9 cellular contexts compared by ENCODE assay signal in genomic region chr11:844693-845644, GRCh38. TPM values are rescaled to one million over a fixed set of nuclear protein-coding genes. Genes with fewer than 3 reads are reported as not detected.
A peak's percentile ranks its signal among the peaks of the same experiment; 100 is the strongest.
DNase-seq lines count a peak whose midpoint lies in the region; ATAC-seq, FAIRE-seq and TF ChIP-seq lines count a peak whose summit lies in the region.
"Had no signal": no experiment of that assay in that cellular context is flagged by ENCODE, and none has a peak within 500 bp of the region (broad histone marks: within the 10 kb centered on the region; RNA-seq: fewer than 3 reads in every experiment).

No MANE protein-coding gene starts in this region.

- WGBS in heart left ventricle, 4 donors = 18 to 31% (median 22%) methylated on average over 12 to 31 of the region's 31 CpGs

- H3K27ac Mint-ChIP-seq in progenitor cell of endocrine pancreas = no peak overlapping the region
- H3K27ac Mint-ChIP-seq: memory B cell had no signal

- H3K36me3 ChIP-seq in adipocyte (ENCODE audit: control insufficient read depth, insufficient read depth, low read length, severe bottlenecking) = peaks cover 11% of the 10 kb centered on the region
- peaks cover 0 to 14% (median 7%) of the 10 kb centered on the region in 9 donors for H3K36me3 ChIP-seq in heart left ventricle

- H3K9me3 Mint-ChIP-seq in progenitor cell of endocrine pancreas (ENCODE audit: low read depth) = no peaks in the 10 kb centered on the region
- H3K9me3 Mint-ChIP-seq: memory B cell had no signal

- ATAC-seq in heart left ventricle (peak; percentile 22 to 76 (median 47)), GM21576 (IDR thresholded peaks at IDR 0.05; ENCODE audit: unreplicated experiment) (no peak)

- peak; percentile 96 for FAIRE-seq in HTR-8/SVneo (lab: Jason Lieb, UNC)
- FAIRE-seq in GM12891 (lab: Jason Lieb, UNC) = no peak

- H3K4me1 Mint-ChIP-seq in progenitor cell of endocrine pancreas (ENCODE audit: low read depth) = peaks cover 15% of the 10 kb centered on the region

- no peaks in the 10 kb centered on the region for H3K36me3 Mint-ChIP-seq in progenitor cell of endocrine pancreas (ENCODE audit: insufficient read depth)
- H3K36me3 Mint-ChIP-seq: memory B cell had no signal

- H3K9ac ChIP-seq in adipocyte (ENCODE audit: low read length) = peak overlapping the region; percentile 90

- intact Hi-C loops in heart left ventricle (cut with DNase I) = loop anchor here in 3 of 10 donors (5.0 kb wide), 2 partner anchors 38 to 207 kb away; partner anchors contain the start of genes PIDD1 (in 1 of the 3) and RPLP2 (in 1 of the 3)

- H3K9me3 ChIP-seq in adipocyte (ENCODE audit: control insufficient read depth, low read length) = no peaks in the 10 kb centered on the region
- H3K9me3 ChIP-seq in heart left ventricle = no peaks in the 10 kb centered on the region

- peaks cover 3% of the 10 kb centered on the region for H3K27me3 Mint-ChIP-seq in progenitor cell of endocrine pancreas

- H3K27me3 ChIP-seq in adipocyte (replicated peaks; ENCODE audit: control insufficient read depth, insufficient read depth, low read length) (no peaks in the 10 kb centered on the region), heart left ventricle (peaks cover 0 to 14% (median 0%) of the 10 kb centered on the region in 9 donors)

- DNase-seq in AG08396 (ENCODE audit: low spot score) (peak; percentile 90), HTR-8/SVneo (ENCODE audit: insufficient read length, low spot score) (peak; percentile 92), adipocyte (ENCODE audit: low read depth) (peak; percentile 92), heart left ventricle (peak; percentile 92 to 97 (median 95)), progenitor cell of endocrine pancreas (ENCODE audit: low spot score, unreplicated experiment) (no peak), GM12891 (ENCODE audit: insufficient read length, low spot score) (no peak), NCI-H526 (lab: John Stamatoyannopoulos, UW) (no peak)

- TF ChIP-seq POLR2A in heart left ventricle (IDR thresholded peaks at IDR 0.05) (peak in 1 of 2 donors; percentile 28), GM12891 (IDR thresholded peaks at IDR 0.05; ENCODE audit: low read depth, low read length) (no peak)

- H3K4me3 Mint-ChIP-seq in progenitor cell of endocrine pancreas (ENCODE audit: low read depth) = peak overlapping the region; percentile 35
- H3K4me3 Mint-ChIP-seq: memory B cell had no signal

- H3K4me3 ChIP-seq in adipocyte (ENCODE audit: low read length) (peak overlapping the region; percentile 98), heart left ventricle (peak overlapping the region; percentile 78 to 100 (median 93))

- H3K4me1 ChIP-seq in adipocyte (ENCODE audit: control insufficient read depth, insufficient read depth, low read length) (peaks cover 52% of the 10 kb centered on the region), heart left ventricle (peaks cover 7 to 75% (median 58%) of the 10 kb centered on the region in 12 donors)

- TF ChIP-seq CTCF in heart left ventricle (IDR thresholded peaks at IDR 0.05) (peak in 4 of 12 donors; percentile 13 to 40 (median 32)), progenitor cell of endocrine pancreas (IDR thresholded peaks at IDR 0.05; ENCODE audit: unreplicated experiment) (peak; percentile 25)

- H3K27ac ChIP-seq in heart left ventricle = peak overlapping the region; percentile 86 to 99 (median 96)

TF ChIP-seq in GM12891, 5 proteins besides CTCF, POLR2A, EP300 and RAD21:
- TF ChIP-seq POLR2AphosphoS5 (IDR thresholded peaks at IDR 0.05; ENCODE audit: low read depth, low read length) = no peak
- TF ChIP-seq SPI1 (IDR thresholded peaks at IDR 0.05; ENCODE audit: low read depth, low read length) = no peak
- no peak for TF ChIP-seq POU2F2 (IDR thresholded peaks at IDR 0.05; ENCODE audit: low read depth, low read length)
- TF ChIP-seq TAF1 (IDR thresholded peaks at IDR 0.05; ENCODE audit: low read depth, low read length) = no peak
- no peak for TF ChIP-seq PAX5 (IDR thresholded peaks at IDR 0.05; ENCODE audit: insufficient read depth, low read length, severe bottlenecking)

RNA-seq across cellular contexts. Expression of gene TSPAN4, which starts 2.3 kb away (rescaled TPM):
- total RNA-seq in heart left ventricle = 10 to 100 TPM; 22.7 to 93.0 (median 31.3) TPM
- polyA plus RNA-seq in heart left ventricle = 10 to 100 TPM; 31.2 to 52.5 TPM
- 24.9 and 27.7 TPM in 2 replicates for total RNA-seq in progenitor cell of endocrine pancreas
- 5.6 TPM for polyA plus RNA-seq in GM12891 (2012; ENCODE audit: low read depth, missing spikeins)

RNA-seq across cellular contexts. Expression of gene POLR2L, which starts 2.6 kb away (rescaled TPM):
- 100 to 1,000 TPM in 8 of 9 donors, 10 to 100 TPM in 1; 74.4 to 267 (median 207) TPM for total RNA-seq in heart left ventricle
- polyA plus RNA-seq in heart left ventricle = 100 to 1,000 TPM; 217 to 227 TPM
- total RNA-seq in progenitor cell of endocrine pancreas = 89.6 and 97.9 TPM in 2 replicates
- 195 TPM for polyA plus RNA-seq in GM12891 (2012; ENCODE audit: low read depth, missing spikeins)

RNA-seq across cellular contexts. Expression of gene CD151, which starts 12.2 kb away (rescaled TPM):
- total RNA-seq in heart left ventricle (100 to 1,000 TPM; 323 to 682 (median 454) TPM), progenitor cell of endocrine pancreas (154 and 160 TPM in 2 replicates)
- 100 to 1,000 TPM; 560 to 817 TPM for polyA plus RNA-seq in heart left ventricle
- polyA plus RNA-seq in GM12891 (2012; ENCODE audit: low read depth, missing spikeins) = 11.5 TPM

RNA-seq across cellular contexts. Expression of gene CRACR2B, which starts 17.2 kb away (rescaled TPM):
- total RNA-seq in heart left ventricle (10 to 100 TPM; 13.3 to 22.4 (median 17.7) TPM), progenitor cell of endocrine pancreas (50.9 and 52.9 TPM in 2 replicates)
- polyA plus RNA-seq in heart left ventricle = 10 to 100 TPM in 1 of 2 donors, 1 to 10 TPM in 1; 8.8 to 43.5 TPM
- 3.6 TPM for polyA plus RNA-seq in GM12891 (2012; ENCODE audit: low read depth, missing spikeins)

RNA-seq across cellular contexts. Expression of gene PNPLA2, which starts 26.3 kb away (rescaled TPM):
- total RNA-seq in heart left ventricle (100 to 1,000 TPM; 141 to 348 (median 232) TPM), progenitor cell of endocrine pancreas (47.3 and 51.1 TPM in 2 replicates)
- polyA plus RNA-seq in heart left ventricle = 100 to 1,000 TPM; 112 to 133 TPM
- polyA plus RNA-seq in GM12891 (2012; ENCODE audit: low read depth, missing spikeins) = 14.8 TPM

Comparison
In these comparisons a context has a peak if more than half of its experiments do, and no peak if none do; other contexts are left out.
1. DNase-seq: peak in AG08396 (single experiment), HTR-8/SVneo (single experiment), adipocyte (single experiment) and heart left ventricle (5 of 5); none in progenitor cell of endocrine pancreas (single experiment), GM12891 (single experiment) and NCI-H526 (0 of 2).